In genomic region chr1:9910425-9911178, GRCh38 we compare ENCODE assay signal across 1 cellular context.
TF ChIP-seq lines count a peak whose summit lies in the region.

No MANE protein-coding gene starts in this region.

TF ChIP-seq in GM12878, 131 proteins besides CTCF, POLR2A, EP300 and RAD21 (continued from another document and continues in another):
- no peak for TF ChIP-seq ATF2 (IDR thresholded peaks at IDR 0.05; ENCODE audit: low read length)
- TF ChIP-seq JUNB (IDR thresholded peaks at IDR 0.05), result no peak
- TF ChIP-seq ZBTB4 (CRISPR knock-in tag; IDR thresholded peaks at IDR 0.05), result no peak
- no peak for TF ChIP-seq MEF2B (IDR thresholded peaks at IDR 0.05; ENCODE audit: partially characterized antibody, poor library complexity, severe bottlenecking)
- no peak for TF ChIP-seq HSF1 (IDR thresholded peaks at IDR 0.05; ENCODE audit: low read depth, low read length)
- peak; percentile 69 for TF ChIP-seq RUNX3 (IDR thresholded peaks at IDR 0.05; ENCODE audit: low read length)
- 0 out of 2 replicates have a peak, but pooled peaks have one; percentile 18 for TF ChIP-seq CHD2 (IDR thresholded peaks at IDR 0.05; ENCODE audit: borderline replicate concordance, low read depth, low read length)
- peak; percentile 64 for TF ChIP-seq IKZF1 (conservative IDR thresholded peaks at IDR 0.05)
- TF ChIP-seq USF2 (IDR thresholded peaks at IDR 0.05; ENCODE audit: borderline replicate concordance, low read depth, low read length), result no peak
- TF ChIP-seq ELK1 (IDR thresholded peaks at IDR 0.05; ENCODE audit: low read depth, low read length), result peak; percentile 77; the same call in 1 of the 2 replicates
- no peak for TF ChIP-seq ETV6 (conservative IDR thresholded peaks at IDR 0.05 in 1 of 2, IDR thresholded peaks at IDR 0.05 in 1 of 2; ENCODE audit: borderline replicate concordance in 1 of 2, low read depth in 1 of 2)
- no peak for TF ChIP-seq SMAD5 (IDR thresholded peaks at IDR 0.05; ENCODE audit: low read depth)
- TF ChIP-seq, protein P1, sequence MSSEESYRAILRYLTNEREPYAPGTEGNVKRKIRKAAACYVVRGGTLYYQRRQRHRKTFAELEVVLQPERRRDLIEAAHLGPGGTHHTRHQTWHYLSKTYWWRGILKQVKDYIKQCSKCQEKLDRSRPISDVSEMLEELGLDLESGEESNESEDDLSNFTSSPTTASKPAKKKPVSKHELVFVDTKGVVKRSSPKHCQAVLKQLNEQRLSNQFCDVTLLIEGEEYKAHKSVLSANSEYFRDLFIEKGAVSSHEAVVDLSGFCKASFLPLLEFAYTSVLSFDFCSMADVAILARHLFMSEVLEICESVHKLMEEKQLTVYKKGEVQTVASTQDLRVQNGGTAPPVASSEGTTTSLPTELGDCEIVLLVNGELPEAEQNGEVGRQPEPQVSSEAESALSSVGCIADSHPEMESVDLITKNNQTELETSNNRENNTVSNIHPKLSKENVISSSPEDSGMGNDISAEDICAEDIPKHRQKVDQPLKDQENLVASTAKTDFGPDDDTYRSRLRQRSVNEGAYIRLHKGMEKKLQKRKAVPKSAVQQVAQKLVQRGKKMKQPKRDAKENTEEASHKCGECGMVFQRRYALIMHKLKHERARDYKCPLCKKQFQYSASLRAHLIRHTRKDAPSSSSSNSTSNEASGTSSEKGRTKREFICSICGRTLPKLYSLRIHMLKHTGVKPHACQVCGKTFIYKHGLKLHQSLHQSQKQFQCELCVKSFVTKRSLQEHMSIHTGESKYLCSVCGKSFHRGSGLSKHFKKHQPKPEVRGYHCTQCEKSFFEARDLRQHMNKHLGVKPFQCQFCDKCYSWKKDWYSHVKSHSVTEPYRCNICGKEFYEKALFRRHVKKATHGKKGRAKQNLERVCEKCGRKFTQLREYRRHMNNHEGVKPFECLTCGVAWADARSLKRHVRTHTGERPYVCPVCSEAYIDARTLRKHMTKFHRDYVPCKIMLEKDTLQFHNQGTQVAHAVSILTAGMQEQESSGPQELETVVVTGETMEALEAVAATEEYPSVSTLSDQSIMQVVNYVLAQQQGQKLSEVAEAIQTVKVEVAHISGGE (CRISPR knock-in tag; IDR thresholded peaks at IDR 0.05), result no peak
- TF ChIP-seq SREBF1 (IDR thresholded peaks at IDR 0.05; ENCODE audit: low read length), result peak; percentile 49; the same call in 1 of the 2 replicates
- TF ChIP-seq, protein P2, sequence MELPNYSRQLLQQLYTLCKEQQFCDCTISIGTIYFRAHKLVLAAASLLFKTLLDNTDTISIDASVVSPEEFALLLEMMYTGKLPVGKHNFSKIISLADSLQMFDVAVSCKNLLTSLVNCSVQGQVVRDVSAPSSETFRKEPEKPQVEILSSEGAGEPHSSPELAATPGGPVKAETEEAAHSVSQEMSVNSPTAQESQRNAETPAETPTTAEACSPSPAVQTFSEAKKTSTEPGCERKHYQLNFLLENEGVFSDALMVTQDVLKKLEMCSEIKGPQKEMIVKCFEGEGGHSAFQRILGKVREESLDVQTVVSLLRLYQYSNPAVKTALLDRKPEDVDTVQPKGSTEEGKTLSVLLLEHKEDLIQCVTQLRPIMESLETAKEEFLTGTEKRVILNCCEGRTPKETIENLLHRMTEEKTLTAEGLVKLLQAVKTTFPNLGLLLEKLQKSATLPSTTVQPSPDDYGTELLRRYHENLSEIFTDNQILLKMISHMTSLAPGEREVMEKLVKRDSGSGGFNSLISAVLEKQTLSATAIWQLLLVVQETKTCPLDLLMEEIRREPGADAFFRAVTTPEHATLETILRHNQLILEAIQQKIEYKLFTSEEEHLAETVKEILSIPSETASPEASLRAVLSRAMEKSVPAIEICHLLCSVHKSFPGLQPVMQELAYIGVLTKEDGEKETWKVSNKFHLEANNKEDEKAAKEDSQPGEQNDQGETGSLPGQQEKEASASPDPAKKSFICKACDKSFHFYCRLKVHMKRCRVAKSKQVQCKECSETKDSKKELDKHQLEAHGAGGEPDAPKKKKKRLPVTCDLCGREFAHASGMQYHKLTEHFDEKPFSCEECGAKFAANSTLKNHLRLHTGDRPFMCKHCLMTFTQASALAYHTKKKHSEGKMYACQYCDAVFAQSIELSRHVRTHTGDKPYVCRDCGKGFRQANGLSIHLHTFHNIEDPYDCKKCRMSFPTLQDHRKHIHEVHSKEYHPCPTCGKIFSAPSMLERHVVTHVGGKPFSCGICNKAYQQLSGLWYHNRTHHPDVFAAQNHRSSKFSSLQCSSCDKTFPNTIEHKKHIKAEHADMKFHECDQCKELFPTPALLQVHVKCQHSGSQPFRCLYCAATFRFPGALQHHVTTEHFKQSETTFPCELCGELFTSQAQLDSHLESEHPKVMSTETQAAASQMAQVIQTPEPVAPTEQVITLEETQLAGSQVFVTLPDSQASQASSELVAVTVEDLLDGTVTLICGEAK (IDR thresholded peaks at IDR 0.05; ENCODE audit: borderline replicate concordance), result no peak
- peak; percentile 88 for TF ChIP-seq FOXK2 (IDR thresholded peaks at IDR 0.05)
- no peak for TF ChIP-seq YBX1 (IDR thresholded peaks at IDR 0.05)
- no peak for TF ChIP-seq TARDBP (IDR thresholded peaks at IDR 0.05; ENCODE audit: borderline replicate concordance)
- no peak for TF ChIP-seq ZSCAN29 (IDR thresholded peaks at IDR 0.05)
- no peak for TF ChIP-seq GABPA (IDR thresholded peaks at IDR 0.05; ENCODE audit: low read depth)
- no peak for TF ChIP-seq RCOR1 (conservative IDR thresholded peaks at IDR 0.05; ENCODE audit: low read depth, low read length)
- TF ChIP-seq EED (IDR thresholded peaks at IDR 0.05; ENCODE audit: low read depth), result peak; percentile 45; the same call in 1 of the 2 replicates
- TF ChIP-seq BACH1 (IDR thresholded peaks at IDR 0.05; ENCODE audit: borderline replicate concordance), result no peak
- no peak for TF ChIP-seq PAX8 (IDR thresholded peaks at IDR 0.05)
- no peak for TF ChIP-seq TCF7 (IDR thresholded peaks at IDR 0.05; ENCODE audit: borderline replicate concordance)
- TF ChIP-seq SMAD1 (IDR thresholded peaks at IDR 0.05; ENCODE audit: low read depth, partially characterized antibody), result no peak
- no peak; the same call in 1 of the 2 replicates for TF ChIP-seq RFX5 (IDR thresholded peaks at IDR 0.05; ENCODE audit: low read depth, low read length)
- TF ChIP-seq EGR1 (IDR thresholded peaks at IDR 0.05; ENCODE audit: borderline replicate concordance in 1 of 2, low read depth in 2 of 2, low read length in 2 of 2), result 0 out of 3 replicates have a peak, but pooled peaks of 1 of the 2 experiments have one; percentile 1
- TF ChIP-seq CREB1 (IDR thresholded peaks at IDR 0.05; ENCODE audit: low read depth), result no peak; the same call in none of the 2 replicates
- peak; percentile 85 for TF ChIP-seq ATF7 (IDR thresholded peaks at IDR 0.05; ENCODE audit: low read depth)
- TF ChIP-seq RAD51 (IDR thresholded peaks at IDR 0.05), result no peak
- TF ChIP-seq TCF12 (IDR thresholded peaks at IDR 0.05; ENCODE audit: low read depth, low read length), result no peak
- peak; percentile 70 for TF ChIP-seq MXI1 (IDR thresholded peaks at IDR 0.05; ENCODE audit: low read depth, low read length)
- peak; percentile 85 to 97 for TF ChIP-seq SRF (IDR thresholded peaks at IDR 0.05; ENCODE audit: low read depth in 2 of 2, low read length in 2 of 2)
- TF ChIP-seq ZBTB33 (IDR thresholded peaks at IDR 0.05), result no peak
- TF ChIP-seq, protein P3, sequence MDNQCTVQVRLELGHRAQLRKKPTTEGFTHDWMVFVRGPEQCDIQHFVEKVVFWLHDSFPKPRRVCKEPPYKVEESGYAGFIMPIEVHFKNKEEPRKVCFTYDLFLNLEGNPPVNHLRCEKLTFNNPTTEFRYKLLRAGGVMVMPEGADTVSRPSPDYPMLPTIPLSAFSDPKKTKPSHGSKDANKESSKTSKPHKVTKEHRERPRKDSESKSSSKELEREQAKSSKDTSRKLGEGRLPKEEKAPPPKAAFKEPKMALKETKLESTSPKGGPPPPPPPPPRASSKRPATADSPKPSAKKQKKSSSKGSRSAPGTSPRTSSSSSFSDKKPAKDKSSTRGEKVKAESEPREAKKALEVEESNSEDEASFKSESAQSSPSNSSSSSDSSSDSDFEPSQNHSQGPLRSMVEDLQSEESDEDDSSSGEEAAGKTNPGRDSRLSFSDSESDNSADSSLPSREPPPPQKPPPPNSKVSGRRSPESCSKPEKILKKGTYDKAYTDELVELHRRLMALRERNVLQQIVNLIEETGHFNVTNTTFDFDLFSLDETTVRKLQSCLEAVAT (IDR thresholded peaks at IDR 0.05), result 0 out of 2 replicates have a peak, but pooled peaks have one; percentile 25
- TF ChIP-seq POU2F2 (IDR thresholded peaks at IDR 0.05; ENCODE audit: borderline replicate concordance, low read depth, low read length), result peak; percentile 92; the same call in 2 of the 3 replicates
- no peak for TF ChIP-seq HDAC2 (IDR thresholded peaks at IDR 0.05)
- TF ChIP-seq SIN3A (IDR thresholded peaks at IDR 0.05; ENCODE audit: low read depth, low read length), result peak; percentile 75; the same call in 1 of the 2 replicates
- TF ChIP-seq MTA3 (IDR thresholded peaks at IDR 0.05; ENCODE audit: borderline replicate concordance, low read length), result no peak
- TF ChIP-seq TAF1 (IDR thresholded peaks at IDR 0.05; ENCODE audit: borderline replicate concordance, low read depth, low read length), result no peak
- no peak for TF ChIP-seq KDM1A (IDR thresholded peaks at IDR 0.05; ENCODE audit: borderline replicate concordance)
- peak; percentile 58; the same call in 1 of the 2 replicates for TF ChIP-seq YY1 (IDR thresholded peaks at IDR 0.05; ENCODE audit: low read depth, low read length)
- peak in 1 of 2 experiments; percentile 40; a peak in 1 of 4 replicates for TF ChIP-seq BHLHE40 (IDR thresholded peaks at IDR 0.05; ENCODE audit: borderline replicate concordance in 1 of 2, low read depth in 2 of 2, low read length in 1 of 2)
- TF ChIP-seq ZZZ3 (IDR thresholded peaks at IDR 0.05; ENCODE audit: control insufficient read depth, insufficient read length, low read depth), result no peak
